In the genomic region with DNA sequence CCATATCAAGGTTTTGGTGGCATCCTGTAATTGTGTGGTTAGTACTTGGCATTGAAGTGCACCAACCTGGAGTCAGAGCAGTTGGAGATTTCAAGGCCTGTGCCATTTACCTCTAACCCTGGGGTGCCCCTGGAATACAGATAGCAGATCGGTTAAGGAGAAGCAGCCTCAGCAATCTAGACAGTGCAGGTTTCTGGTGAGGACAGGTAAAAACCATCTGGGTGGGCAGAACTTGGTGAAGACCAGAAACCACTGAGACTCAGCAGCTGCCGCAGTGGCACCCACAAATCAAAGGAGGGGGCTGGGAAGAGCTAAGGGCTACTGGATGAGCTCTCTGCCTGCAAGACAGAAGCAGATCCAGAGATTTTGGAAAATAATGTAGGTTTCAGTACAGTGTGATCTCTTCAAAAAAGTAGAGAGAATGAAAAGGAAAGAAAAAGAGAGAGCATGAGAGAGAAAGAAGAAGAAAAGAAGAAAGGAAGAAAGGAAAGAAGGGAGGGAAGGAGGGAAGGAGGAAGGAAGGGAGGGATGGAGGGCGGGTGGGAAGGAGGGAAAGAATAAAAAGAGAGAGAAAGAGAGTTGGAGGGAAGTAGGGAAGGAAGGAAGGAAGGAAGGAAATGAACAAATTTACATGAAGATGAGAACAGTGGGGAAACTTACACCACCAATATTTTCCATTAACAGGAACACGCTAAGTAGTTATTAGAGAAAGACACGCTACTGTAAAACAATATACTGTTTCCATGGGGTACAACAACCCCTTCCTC, we compare ENCODE assay signal across 9 cellular contexts. TPM values are rescaled to one million over a fixed set of nuclear protein-coding genes. Genes with fewer than 3 reads are reported as not detected.
DNase-seq lines count a peak whose midpoint lies in the region; ATAC-seq and TF ChIP-seq lines count a peak whose summit lies in the region.
"Not testable (repeated sequence)": the region's sequence is repeated elsewhere in the genome, so short reads cannot be mapped to it uniquely, and the experiment has no call there.
"Had no signal": no experiment of that assay in that cellular context is flagged by ENCODE, and none has a peak within 500 bp of the region (broad histone marks: within the 10 kb centered on the region; RNA-seq: fewer than 3 reads in every experiment).

No MANE protein-coding gene starts in this region.

- H3K9me3 ChIP-seq in Caco-2; Karpas-422 (ENCODE audit: low read length): not testable (repeated sequence)

- not testable (repeated sequence) for H3K27me3 ChIP-seq in Caco-2 (replicated peaks; ENCODE audit: control insufficient read depth, insufficient read depth, low read length); Karpas-422 (ENCODE audit: low read length)

- not testable (repeated sequence) for H3K27me3 Mint-ChIP-seq in Caco-2 (ENCODE audit: insufficient read depth, unreplicated experiment); activated CD8-positive, alpha-beta T cell treated with anti-CD3 and anti-CD28 coated beads, Interleukin-2, amount 10 ng/mL, durations not matched to agents 7 days and 5 days (ENCODE audit: low read depth)

- H3K36me3 ChIP-seq in Caco-2 (ENCODE audit: control insufficient read depth, insufficient read depth, low read length); Karpas-422 (ENCODE audit: insufficient read depth, low read length): not testable (repeated sequence)

- not testable (repeated sequence) for H3K4me2 ChIP-seq in Karpas-422 (ENCODE audit: low read depth, low read length, poor library complexity, severe bottlenecking)

- not testable (repeated sequence) for H3K9me3 Mint-ChIP-seq in Caco-2 (ENCODE audit: unreplicated experiment); activated CD8-positive, alpha-beta T cell treated with anti-CD3 and anti-CD28 coated beads, Interleukin-2, amount 10 ng/mL, durations not matched to agents 7 days and 5 days (ENCODE audit: insufficient read depth); stimulated activated effector memory CD8-positive, alpha-beta T cell treated with anti-CD3 and anti-CD28 coated beads, Interleukin-12 subunit alpha, Interleukin-12 subunit beta, amount 100 ng/mL, for 72 hours

- DNase-seq in Caco-2; stimulated activated effector memory CD8-positive, alpha-beta T cell treated with anti-CD3 and anti-CD28 coated beads, Interleukin-12 subunit alpha, Interleukin-12 subunit beta, amount 100 ng/mL, for 72 hours (ENCODE audit: low spot score in 2 of 2): not testable (repeated sequence)
- DNase-seq in Karpas-422, result peak; percentile 39
- DNase-seq in activated CD8-positive, alpha-beta T cell treated with anti-CD3 and anti-CD28 coated beads, Interleukin-2, amount 10 ng/mL, durations not matched to agents 7 days and 5 days, result peak; percentile 16
- peak; percentile 14 for DNase-seq in dedifferentiated amniotic fluid mesenchymal stem cell (ENCODE audit: extremely low spot score)
- peak; percentile 53 for DNase-seq in islet precursor cell
- DNase-seq in mesenteric fat pad (ENCODE audit: low spot score), result peak; percentile 89

- not testable (repeated sequence) for ATAC-seq in activated CD8-positive, alpha-beta T cell treated with anti-CD3 and anti-CD28 coated beads, Interleukin-2, amount 10 ng/mL, durations not matched to agents 7 days and 5 days
- peak; percentile 8 for ATAC-seq in stimulated activated effector memory CD8-positive, alpha-beta T cell treated with anti-CD3 and anti-CD28 coated beads, Interleukin-12 subunit alpha, Interleukin-12 subunit beta, amount 100 ng/mL, for 72 hours

- peak overlapping the region; percentile 80 for H3K27ac ChIP-seq in 22Rv1
- H3K27ac ChIP-seq in Karpas-422 (ENCODE audit: low read length), result not testable (repeated sequence)

- TF ChIP-seq CTCF in 22Rv1 (IDR thresholded peaks at IDR 0.05); Caco-2 (IDR thresholded peaks at IDR 0.05; ENCODE audit: insufficient read depth in 1 of 2, low read depth in 1 of 2, low read length in 1 of 2, severe bottlenecking in 1 of 2, unreplicated experiment in 1 of 2): not testable (repeated sequence)

- POLR2A ChIA-PET in Caco-2 (lab: Charles Lee), result not testable (repeated sequence)
- POLR2A ChIA-PET in activated CD8-positive, alpha-beta T cell treated with anti-CD3 and anti-CD28 coated beads, Interleukin-2, amount 10 ng/mL, durations not matched to agents 7 days and 5 days (lab: Charles Lee), result interaction anchor here (0.6 kb wide), 1 partner anchor 216 kb away, joined by 3 read pairs; no protein-coding TSS in a partner anchor

- not testable (repeated sequence) for H3K9ac ChIP-seq in Karpas-422 (ENCODE audit: low read length)

- TSS peak; percentile 3 for BruUV-seq in Caco-2 (replicated peaks; lab: Mats Ljungman, UMichigan)

- not testable (repeated sequence) for H3K36me3 Mint-ChIP-seq in Caco-2 (ENCODE audit: insufficient read depth, unreplicated experiment); activated CD8-positive, alpha-beta T cell treated with anti-CD3 and anti-CD28 coated beads, Interleukin-2, amount 10 ng/mL, durations not matched to agents 7 days and 5 days (ENCODE audit: low read depth); stimulated activated effector memory CD8-positive, alpha-beta T cell treated with anti-CD3 and anti-CD28 coated beads, Interleukin-12 subunit alpha, Interleukin-12 subunit beta, amount 100 ng/mL, for 72 hours

- not testable (repeated sequence) for H2AFZ ChIP-seq in Karpas-422 (ENCODE audit: low read length)

- intact Hi-C loops in Caco-2 (cut with micrococcal nuclease; ENCODE audit: unreplicated experiment), result not testable (repeated sequence)

- not testable (repeated sequence) for H3K9me2 ChIP-seq in Karpas-422 (replicated peaks; ENCODE audit: insufficient read depth, low read length)

- H3K4me3 Mint-ChIP-seq in Caco-2 (ENCODE audit: unreplicated experiment); activated CD8-positive, alpha-beta T cell treated with anti-CD3 and anti-CD28 coated beads, Interleukin-2, amount 10 ng/mL, durations not matched to agents 7 days and 5 days; stimulated activated effector memory CD8-positive, alpha-beta T cell treated with anti-CD3 and anti-CD28 coated beads, Interleukin-12 subunit alpha, Interleukin-12 subunit beta, amount 100 ng/mL, for 72 hours: not testable (repeated sequence)

- H3K4me3 ChIP-seq in Caco-2 (ENCODE audit: low read depth, low read length); Karpas-422 (ENCODE audit: low read length): not testable (repeated sequence)

- not testable (repeated sequence) for H3K4me1 Mint-ChIP-seq in Caco-2 (ENCODE audit: low read depth, unreplicated experiment); activated CD8-positive, alpha-beta T cell treated with anti-CD3 and anti-CD28 coated beads, Interleukin-2, amount 10 ng/mL, durations not matched to agents 7 days and 5 days (ENCODE audit: low read depth); stimulated activated effector memory CD8-positive, alpha-beta T cell treated with anti-CD3 and anti-CD28 coated beads, Interleukin-12 subunit alpha, Interleukin-12 subunit beta, amount 100 ng/mL, for 72 hours

- H3K79me2 ChIP-seq in Karpas-422 (ENCODE audit: low read length), result not testable (repeated sequence)

- H3K27ac Mint-ChIP-seq in Caco-2 (ENCODE audit: unreplicated experiment); activated CD8-positive, alpha-beta T cell treated with anti-CD3 and anti-CD28 coated beads, Interleukin-2, amount 10 ng/mL, durations not matched to agents 7 days and 5 days; stimulated activated effector memory CD8-positive, alpha-beta T cell treated with anti-CD3 and anti-CD28 coated beads, Interleukin-12 subunit alpha, Interleukin-12 subunit beta, amount 100 ng/mL, for 72 hours: not testable (repeated sequence)

- not testable (repeated sequence) for H4K20me1 ChIP-seq in Karpas-422 (ENCODE audit: insufficient read depth, low read depth, low read length)

- H3K4me1 ChIP-seq in Caco-2; Karpas-422 (ENCODE audit: low read length): not testable (repeated sequence)

- CTCF ChIA-PET in Caco-2 (lab: Charles Lee), result not testable (repeated sequence)
- CTCF ChIA-PET in activated CD8-positive, alpha-beta T cell treated with anti-CD3 and anti-CD28 coated beads, Interleukin-2, amount 10 ng/mL, durations not matched to agents 7 days and 5 days (lab: Charles Lee), result interaction anchor here (1.1 kb wide), 1 partner anchor 96 kb away, joined by 3 read pairs; no protein-coding TSS in a partner anchor

RNA-seq across cellular contexts. Expression of a gene that starts 6.5 kb away (rescaled TPM):
- total RNA-seq in Caco-2 (2022) (51.1 and 59.3 TPM in 2 replicates), mesenteric fat pad (25.8 TPM)
- total RNA-seq in Karpas-422 (2014; rRNA removed; shearing (Covaris generic); ENCODE audit: low replicate concordance), result 8.5 and 18.4 TPM in 2 replicates
- total RNA-seq in activated CD8-positive, alpha-beta T cell treated with anti-CD3 and anti-CD28 coated beads, Interleukin-2, amount 10 ng/mL, durations not matched to agents 7 days and 5 days, result 1 to 10 TPM; 1.5 to 2.2 TPM

RNA-seq across cellular contexts. Expression of a gene that starts 59.9 kb away (rescaled TPM):
- total RNA-seq in Caco-2 (2022), result 1,622 and 1,638 TPM in 2 replicates
- under 0.01 TPM in 2 replicates for total RNA-seq in Karpas-422 (2014; rRNA removed; shearing (Covaris generic); ENCODE audit: low replicate concordance)
- total RNA-seq in activated CD8-positive, alpha-beta T cell treated with anti-CD3 and anti-CD28 coated beads, Interleukin-2, amount 10 ng/mL, durations not matched to agents 7 days and 5 days, result 1,000 to 10,000 TPM; 1,730 to 2,232 TPM
- total RNA-seq in mesenteric fat pad, result 6,165 TPM
- total RNA-seq: GM23338 had no signal

Comparison
In these comparisons a context has a peak if more than half of its experiments do, and no peak if none do; other contexts are left out.
1. RNA of a gene that starts 59.9 kb away (total RNA-seq): 6,165 TPM in mesenteric fat pad (single experiment), 1,730 to 2,232 TPM in activated CD8-positive, alpha-beta T cell treated with anti-CD3 and anti-CD28 coated beads, Interleukin-2, amount 10 ng/mL, durations not matched to agents 7 days and 5 days and 1,622 to 1,638 TPM in Caco-2; under 0.01 TPM in Karpas-422; every median in the first group is over 1,000 times any median in the second.